Comparison of ENCODE assay signal across 9 cellular contexts in the genomic region with DNA sequence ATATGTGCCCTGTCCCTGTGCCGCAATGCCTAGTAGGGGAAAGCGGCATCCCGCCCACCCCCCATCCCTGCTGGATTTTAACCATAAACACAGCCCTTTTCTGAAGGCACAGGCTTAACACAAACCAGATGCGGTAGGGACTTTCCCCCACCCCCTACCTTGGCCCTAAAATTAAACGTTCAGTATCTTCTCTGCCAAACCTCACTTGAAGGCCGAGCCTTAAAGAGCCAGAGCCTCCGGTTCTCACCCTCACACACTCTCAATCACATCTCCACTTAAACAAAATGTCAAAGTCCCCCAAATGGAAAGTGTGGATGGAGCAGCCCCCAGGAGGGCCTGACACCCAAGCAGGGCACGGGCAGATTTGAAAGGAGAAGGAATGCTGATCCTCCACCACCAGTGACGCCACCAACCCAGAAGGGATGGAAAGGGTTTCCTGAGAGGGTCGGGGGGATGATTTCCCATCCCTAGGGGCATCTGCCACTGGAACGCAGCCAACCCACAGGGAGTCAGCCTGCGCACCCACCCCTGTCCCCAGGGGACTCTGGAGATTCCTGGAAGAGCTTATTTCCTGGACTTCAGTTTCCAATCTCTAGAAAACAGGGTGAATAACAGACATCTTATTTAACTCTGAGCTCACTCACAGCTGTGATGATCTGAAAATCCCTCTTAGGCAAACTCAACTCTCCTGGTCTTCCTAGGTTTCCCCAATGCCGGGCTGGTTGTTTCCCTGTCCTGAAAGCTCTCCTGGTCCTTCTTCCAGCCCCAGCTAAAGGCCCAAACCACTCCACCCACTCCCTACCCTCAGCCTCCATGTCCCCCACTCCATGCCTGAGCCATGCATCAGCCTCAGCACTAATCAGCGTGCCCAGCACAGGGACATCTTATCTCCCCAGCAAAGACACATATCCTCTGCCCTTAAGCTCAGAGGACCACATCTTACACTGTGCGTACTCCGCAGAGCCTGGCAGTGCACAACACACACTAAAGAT. TPM values are rescaled to one million over a fixed set of nuclear protein-coding genes. Genes with fewer than 3 reads are reported as not detected.
DNase-seq lines count a peak whose midpoint lies in the region; ATAC-seq and TF ChIP-seq lines count a peak whose summit lies in the region.
"Had no signal": no experiment of that assay in that cellular context is flagged by ENCODE, and none has a peak within 500 bp of the region (broad histone marks: within the 10 kb centered on the region; RNA-seq: fewer than 3 reads in every experiment).

No MANE protein-coding gene starts in this region.

- DNase-seq in Right ventricle myocardium inferior (ENCODE audit: missing footprints) (no peak), cardiac septum (ENCODE audit: low spot score) (no peak), choroid plexus epithelial cell (ENCODE audit: low read depth) (peak; percentile 70), NCI-H446 treated with DMSO at 0.1 percent for 48 hours (lab: John Stamatoyannopoulos, UW) (no peak), C1 segment of cervical spinal cord (lab: John Stamatoyannopoulos, UW) (no peak)
- DNase-seq: H7 had no signal

- H3K4me3 ChIP-seq in choroid plexus epithelial cell (ENCODE audit: low read depth, low read length), result no peak overlapping the region
- H3K4me3 ChIP-seq in mucosa of stomach (ENCODE audit: low read length), result no peak overlapping the region

- TF ChIP-seq CTCF in choroid plexus epithelial cell (conservative IDR thresholded peaks at IDR 0.05; ENCODE audit: low read depth, low read length), result no peak

- H3K4me1 ChIP-seq in mucosa of stomach (ENCODE audit: control insufficient read depth, insufficient read depth, low read length), result peaks cover 75% of the 10 kb centered on the region

- no peaks in the 10 kb centered on the region for H3K36me3 ChIP-seq in mucosa of stomach (ENCODE audit: control insufficient read depth, insufficient read depth, low read length)

- H3K9me3 ChIP-seq in mucosa of stomach (ENCODE audit: control insufficient read depth, low read length), result no peaks in the 10 kb centered on the region

- no peaks in the 10 kb centered on the region for H3K27me3 ChIP-seq in mucosa of stomach (ENCODE audit: control insufficient read depth, insufficient read depth, low read length)

- ATAC-seq in Right ventricle myocardium inferior, result peak; percentile 68
- no peak for ATAC-seq in GM18870 (IDR thresholded peaks at IDR 0.05; ENCODE audit: unreplicated experiment)
- ATAC-seq in GM21737 (IDR thresholded peaks at IDR 0.05; ENCODE audit: unreplicated experiment), result no peak

- peak overlapping the region; percentile 33 for H3K9ac ChIP-seq in mucosa of stomach (ENCODE audit: low read length)

- intact Hi-C loops in Right ventricle myocardium inferior (cut with DNase I), result no loop called here
- intact Hi-C loops in cardiac septum (cut with DNase I), result no loop called here

RNA-seq across cellular contexts. Expression of gene ACTN1, which starts 26.3 kb away (rescaled TPM):
- total RNA-seq in Right ventricle myocardium inferior (136 TPM), cardiac septum (346 TPM)
